In genomic region chr1:116777831-116778830, GRCh38 we compare ENCODE assay signal across 9 cellular contexts. TPM values are rescaled to one million over a fixed set of nuclear protein-coding genes. Genes with fewer than 3 reads are reported as not detected.
A peak's percentile ranks its signal among the peaks of the same experiment; 100 is the strongest.
DNase-seq lines count a peak whose midpoint lies in the region; ATAC-seq, FAIRE-seq and TF ChIP-seq lines count a peak whose summit lies in the region.
"Had no signal": no experiment of that assay in that cellular context is flagged by ENCODE, and none has a peak within 500 bp of the region (broad histone marks: within the 10 kb centered on the region; RNA-seq: fewer than 3 reads in every experiment).

No MANE protein-coding gene starts in this region.

- no peaks in the 10 kb centered on the region for H3K9me3 ChIP-seq in osteoblast (ENCODE audit: low read depth, low read length)
- H3K9me3 ChIP-seq: psoas muscle had no signal

- H3K79me2 ChIP-seq in osteoblast (ENCODE audit: insufficient read depth, low read length): no peaks in the 10 kb centered on the region

- peak overlapping the region; percentile 54 for H3K4me2 ChIP-seq in osteoblast (ENCODE audit: insufficient read depth, low read length)

- no peaks in the 10 kb centered on the region for H3K36me3 ChIP-seq in osteoblast (ENCODE audit: insufficient read depth, low read length)
- H3K36me3 ChIP-seq: heart left ventricle had no signal

- H2AFZ ChIP-seq in osteoblast (ENCODE audit: low read length): no peak overlapping the region

- H3K4me1 ChIP-seq in osteoblast (ENCODE audit: insufficient read depth, low read length): peaks cover 10% of the 10 kb centered on the region
- H3K4me1 ChIP-seq: heart left ventricle, psoas muscle had no signal

- no peak overlapping the region for H3K27ac ChIP-seq in osteoblast (ENCODE audit: low read depth, low read length)
- H3K27ac ChIP-seq: heart left ventricle, psoas muscle had no signal

- no peaks in the 10 kb centered on the region for H3K27me3 ChIP-seq in osteoblast (ENCODE audit: insufficient read depth, low read length)

- no peak overlapping the region for H3K4me3 ChIP-seq in osteoblast (ENCODE audit: insufficient read depth, low read length)
- H3K4me3 ChIP-seq: heart left ventricle, psoas muscle had no signal

- peak; percentile 54 for FAIRE-seq in GM12892 (lab: Jason Lieb, UNC)

- TF ChIP-seq POLR2A in GM12892 (IDR thresholded peaks at IDR 0.05; ENCODE audit: low read depth, low read length): no peak

- ATAC-seq in GM21447 (IDR thresholded peaks at IDR 0.05; ENCODE audit: unreplicated experiment): no peak
- ATAC-seq: heart left ventricle, psoas muscle had no signal

- no peaks in the 10 kb centered on the region for H4K20me1 ChIP-seq in osteoblast (ENCODE audit: insufficient read depth, low read length)

- TF ChIP-seq CTCF in osteoblast (IDR thresholded peaks at IDR 0.05; ENCODE audit: extremely low read depth, low read depth, low read length): no peak

- no peak for DNase-seq in GM12892 (ENCODE audit: insufficient read length)
- peak; percentile 33 for DNase-seq in HuH-7.5 (ENCODE audit: low spot score)
- peak; percentile 85 for DNase-seq in astrocyte of the hippocampus (ENCODE audit: low read depth, low spot score)
- peak; percentile 79 for DNase-seq in osteoblast (ENCODE audit: insufficient read length, low spot score, missing footprints)
- DNase-seq in NCI-H82 (lab: John Stamatoyannopoulos, UW): no peak
- no peak for DNase-seq in NCI-H774 (lab: John Stamatoyannopoulos, UW)
- DNase-seq: heart left ventricle, psoas muscle had no signal

RNA-seq across cellular contexts. Expression of gene CD2, which starts 23.9 kb away (rescaled TPM):
- polyA plus RNA-seq in GM12892 (2012; ENCODE audit: missing spikeins): not detected
- total RNA-seq in osteoblast: not detected in 2 replicates

Comparison
In these comparisons a context has a peak if more than half of its experiments do, and no peak if none do; other contexts are left out.
1. DNase-seq: peak in HuH-7.5 (single experiment), astrocyte of the hippocampus (single experiment) and osteoblast (single experiment); none in GM12892 (single experiment), NCI-H82 (single experiment) and NCI-H774 (single experiment).